Comparison of ENCODE assay signal across 24 cellular contexts in the genomic region with DNA sequence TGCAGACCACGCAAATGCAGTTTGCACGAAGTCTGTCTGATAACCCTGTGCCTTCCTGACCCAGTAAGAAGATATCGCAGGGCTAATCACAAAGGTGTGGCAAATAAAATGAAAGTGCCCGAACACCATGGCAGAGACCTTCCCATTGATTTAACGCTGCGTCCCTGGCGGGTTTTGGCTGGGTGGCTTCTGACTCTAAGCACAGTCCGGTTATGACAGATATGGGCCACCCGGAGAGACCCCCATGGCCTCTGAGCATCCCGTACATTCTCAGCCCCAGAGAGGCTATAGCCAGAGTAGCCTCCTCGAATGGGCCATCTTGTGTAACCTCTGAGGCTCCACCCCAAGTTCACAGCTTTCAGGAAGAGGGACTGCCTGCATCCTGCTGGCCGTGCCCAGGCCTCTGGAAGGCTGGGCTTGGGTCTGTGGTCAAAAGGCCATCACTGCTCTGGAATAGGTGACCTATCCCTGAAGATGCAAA. TPM values are rescaled to one million over a fixed set of nuclear protein-coding genes. Genes with fewer than 3 reads are reported as not detected.
DNase-seq lines count a peak whose midpoint lies in the region; ATAC-seq and TF ChIP-seq lines count a peak whose summit lies in the region.
"Had no signal": no experiment of that assay in that cellular context is flagged by ENCODE, and none has a peak within 500 bp of the region (broad histone marks: within the 10 kb centered on the region; RNA-seq: fewer than 3 reads in every experiment).

No MANE protein-coding gene starts in this region.

- peak overlapping the region; percentile 78 for H3K4me2 ChIP-seq in mesenchymal stem cell (ENCODE audit: low read length, poor library complexity, severe bottlenecking)

- H2BK15ac ChIP-seq in mesenchymal stem cell (ENCODE audit: low read depth, poor library complexity, severe bottlenecking) = no peak overlapping the region

- peak overlapping the region; percentile 88 for H3K27ac ChIP-seq in left ventricle myocardium inferior (replicated peaks)
- H3K27ac ChIP-seq in mesenchymal stem cell (ENCODE audit: low read length, poor library complexity, severe bottlenecking) = peak overlapping the region; percentile 87
- peak overlapping the region; percentile 95 to 97 for H3K27ac ChIP-seq in tibial artery
- no peak overlapping the region for H3K27ac ChIP-seq in lower lobe of right lung

- H3K4me1 ChIP-seq in left ventricle myocardium inferior (peaks cover 45% of the 10 kb centered on the region), mesenchymal stem cell (ENCODE audit: control insufficient read depth, insufficient read depth, low read depth, low read length) (peaks cover 38% of the 10 kb centered on the region), tibial artery (peaks cover 0 to 44% (median 40%) of the 10 kb centered on the region in 4 donors), lower lobe of right lung (peaks cover 16% of the 10 kb centered on the region)

- peak overlapping the region; percentile 39 for H4K8ac ChIP-seq in mesenchymal stem cell (ENCODE audit: low read length)

- H3K9me3 ChIP-seq in left ventricle myocardium inferior (replicated peaks) = no peaks in the 10 kb centered on the region
- H3K9me3 ChIP-seq in mesenchymal stem cell (ENCODE audit: control insufficient read depth, low read length) = no peaks in the 10 kb centered on the region
- no peaks in the 10 kb centered on the region for H3K9me3 ChIP-seq in tibial artery
- no peaks in the 10 kb centered on the region for H3K9me3 ChIP-seq in lower lobe of right lung
- H3K9me3 ChIP-seq: HAP-1 had no signal

- no peak for DNase-seq in left ventricle myocardium inferior
- no peak for DNase-seq in cardiac septum (ENCODE audit: low spot score)
- peak; percentile 39 for DNase-seq in astrocyte of the spinal cord (ENCODE audit: low read depth, low spot score)
- no peak for DNase-seq in mesenchymal stem cell
- DNase-seq in tibial artery = peak in 1 of 2 donors; percentile 72
- DNase-seq in pons (ENCODE audit: low spot score) = no peak
- DNase-seq in lower lobe of right lung = no peak
- no peak for DNase-seq in middle frontal gyrus (ENCODE audit: extremely low spot score, low spot score)
- DNase-seq: ACHN; activated CD8-positive, alpha-beta T cell treated with anti-CD3 and anti-CD28 coated beads for 36 hours; activated naive CD4-positive, alpha-beta T cell treated with Interleukin-2 at 50 U/mL for 16 hours; activated T-cell treated with anti-CD3 and anti-CD28 coated beads, Interleukin-2, amount 50 U/mL, for 1 hour; CD4-positive, alpha-beta memory T cell; DMS53; naive B cell; NCI-H1436; NCI-H2171; NCI-H69; SHP77 treated with DMSO at 0.1 percent for 48 hours; substantia nigra had no signal

- H2BK5ac ChIP-seq in mesenchymal stem cell (ENCODE audit: low read depth, low read length, poor library complexity, severe bottlenecking) = peak overlapping the region; percentile 60

- H3K27me3 ChIP-seq in left ventricle myocardium inferior (ENCODE audit: low read depth) (peaks cover 100% of the 10 kb centered on the region), mesenchymal stem cell (ENCODE audit: control insufficient read depth in 1 of 2, insufficient read depth in 1 of 2, low read length in 2 of 2) (peaks cover 0 to 45% of the 10 kb centered on the region in 2 experiments), tibial artery (no peaks in the 10 kb centered on the region), lower lobe of right lung (ENCODE audit: low read depth) (peaks cover 99% of the 10 kb centered on the region)

- H2BK120ac ChIP-seq in mesenchymal stem cell (ENCODE audit: low read depth, low read length) = no peak overlapping the region

- H3K4me3 ChIP-seq in left ventricle myocardium inferior = peak overlapping the region; percentile 69
- peak overlapping the region; percentile 99 for H3K4me3 ChIP-seq in astrocyte of the spinal cord (ENCODE audit: low read depth, low read length)
- peak overlapping the region in 1 of 2 experiments; percentile 86 for H3K4me3 ChIP-seq in mesenchymal stem cell (ENCODE audit: insufficient read depth in 1 of 2, low read depth in 1 of 2, low read length in 2 of 2)
- peak overlapping the region; percentile 81 to 86 for H3K4me3 ChIP-seq in tibial artery
- H3K4me3 ChIP-seq in lower lobe of right lung = no peak overlapping the region
- H3K4me3 ChIP-seq: HAP-1 had no signal

- H3K18ac ChIP-seq in mesenchymal stem cell (ENCODE audit: low read depth in 1 of 2, low read length in 2 of 2) = peak overlapping the region in 1 of 2 experiments; percentile 13

- no peak for ATAC-seq in lower lobe of right lung
- ATAC-seq: activated CD8-positive, alpha-beta T cell treated with anti-CD3 and anti-CD28 coated beads for 36 hours; HepG2; WTC11 had no signal

- no peak overlapping the region for H3K23ac ChIP-seq in mesenchymal stem cell (ENCODE audit: low read length in 2 of 2)

- no peak overlapping the region for H2BK12ac ChIP-seq in mesenchymal stem cell (ENCODE audit: low read length in 2 of 2)

- H3K9ac ChIP-seq in mesenchymal stem cell (ENCODE audit: low read length) = no peak overlapping the region

- TF ChIP-seq CTCF in left ventricle myocardium inferior (IDR thresholded peaks at IDR 0.05; ENCODE audit: borderline replicate concordance) = no peak
- no peak for TF ChIP-seq CTCF in astrocyte of the spinal cord (IDR thresholded peaks at IDR 0.05; ENCODE audit: low read depth, low read length)
- TF ChIP-seq CTCF in tibial artery (IDR thresholded peaks at IDR 0.05) = no peak
- TF ChIP-seq CTCF in lower lobe of right lung (IDR thresholded peaks at IDR 0.05) = no peak

- H3K4ac ChIP-seq in mesenchymal stem cell (ENCODE audit: low read depth in 1 of 2, low read length in 2 of 2) = peak overlapping the region in 1 of 2 experiments; percentile 11

- H2AFZ ChIP-seq in mesenchymal stem cell (ENCODE audit: low read depth, low read length) = no peak overlapping the region

- H3K79me1 ChIP-seq in mesenchymal stem cell (replicated peaks; ENCODE audit: low read length, poor library complexity, severe bottlenecking) = no peaks in the 10 kb centered on the region

- intact Hi-C loops in left ventricle myocardium inferior (cut with micrococcal nuclease) = no loop called here
- intact Hi-C loops in cardiac septum (cut with DNase I) = loop anchor here (10.0 kb wide), 1 partner anchor 263 kb away; no protein-coding TSS in a partner anchor
- intact Hi-C loops in tibial artery (cut with DNase I; ENCODE audit: low total_unique reads) = no loop called here
- intact Hi-C loops in lower lobe of right lung (cut with DNase I) = no loop called here

- in situ Hi-C loops in astrocyte of the spinal cord (cut with HindIII; ENCODE audit: low sequenced_read_pairs) = loop anchor here (25.0 kb wide), 1 partner anchor 490 kb away; no protein-coding TSS in a partner anchor

- H3K14ac ChIP-seq in mesenchymal stem cell (ENCODE audit: low read length in 2 of 2) = no peak overlapping the region

- peak overlapping the region; percentile 56 for H2AK5ac ChIP-seq in mesenchymal stem cell (ENCODE audit: low read length, severe bottlenecking)

- no peak overlapping the region for H4K91ac ChIP-seq in mesenchymal stem cell (ENCODE audit: low read length)

- H3K36me3 ChIP-seq in left ventricle myocardium inferior (no peaks in the 10 kb centered on the region), mesenchymal stem cell (ENCODE audit: control insufficient read depth in 1 of 2, insufficient read depth in 2 of 2, low read depth in 1 of 2, low read length in 2 of 2) (peaks cover 0 to 29% of the 10 kb centered on the region in 2 experiments), tibial artery (peaks cover 0 to 5% (median 0%) of the 10 kb centered on the region in 3 donors), lower lobe of right lung (no peaks in the 10 kb centered on the region)
- H3K36me3 ChIP-seq: HAP-1 had no signal

- 81% methylated on average over 12 of the region's 12 CpGs for WGBS in mesenchymal stem cell

RNA-seq across cellular contexts. Expression of a gene that starts 5.5 kb away (rescaled TPM):
- total RNA-seq in left ventricle myocardium inferior (1.5 TPM), cardiac septum (2.6 TPM), lower lobe of right lung (1.6 TPM)
- polyA plus RNA-seq in mesenchymal stem cell (2013, experiment 1 of 2) = 2.7 TPM
- 2.8 TPM for polyA plus RNA-seq in mesenchymal stem cell (2013, experiment 2 of 2)
- total RNA-seq: activated CD8-positive, alpha-beta T cell treated with anti-CD3 and anti-CD28 coated beads for 36 hours; CD4-positive, alpha-beta memory T cell; HepG2; progenitor cell of endocrine pancreas had no signal
- polyA plus RNA-seq: CD4-positive, alpha-beta memory T cell; HepG2 had no signal

RNA-seq across cellular contexts. Expression of a gene that starts 6.3 kb away (rescaled TPM):
- 0.38 TPM for total RNA-seq in left ventricle myocardium inferior
- total RNA-seq in cardiac septum = 1.2 TPM
- polyA plus RNA-seq in mesenchymal stem cell (2013, experiment 1 of 2) = 10.5 TPM
- polyA plus RNA-seq in mesenchymal stem cell (2013, experiment 2 of 2) = 11.8 TPM
- 0.83 TPM for total RNA-seq in lower lobe of right lung
- total RNA-seq: activated CD8-positive, alpha-beta T cell treated with anti-CD3 and anti-CD28 coated beads for 36 hours; CD4-positive, alpha-beta memory T cell; HepG2; progenitor cell of endocrine pancreas had no signal
- polyA plus RNA-seq: CD4-positive, alpha-beta memory T cell; HepG2 had no signal

RNA-seq across cellular contexts. Expression of a gene that starts 17.0 kb away (rescaled TPM):
- total RNA-seq in left ventricle myocardium inferior = 10.2 TPM
- 12.2 TPM for total RNA-seq in cardiac septum
- polyA plus RNA-seq in mesenchymal stem cell (2013, experiment 1 of 2) = 8.3 TPM
- polyA plus RNA-seq in mesenchymal stem cell (2013, experiment 2 of 2) = 6.8 TPM
- total RNA-seq in lower lobe of right lung = 21.2 TPM
